ENCODE assay signal across 32 cellular contexts in the genomic region with DNA sequence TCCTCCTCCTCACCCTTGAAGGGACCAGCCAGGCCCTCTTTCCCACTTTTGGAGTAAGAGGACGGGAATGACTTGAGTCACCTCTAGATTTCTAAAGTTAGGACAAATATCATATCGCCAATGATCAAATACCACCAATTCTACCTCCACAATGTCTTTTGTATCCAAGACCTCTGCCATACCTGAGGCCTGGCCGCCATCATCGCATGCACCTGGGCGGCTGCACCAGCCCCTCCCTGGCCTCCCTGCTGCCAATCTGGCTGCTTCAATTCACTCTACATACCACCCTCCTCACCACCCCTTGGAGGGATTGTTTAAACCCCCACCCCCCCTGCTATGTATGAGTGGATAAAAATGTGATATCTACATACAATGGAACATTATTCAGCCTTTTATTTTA.
"Had no signal": no experiment of that assay in that cellular context is flagged by ENCODE, and none has a peak within 500 bp of the region (broad histone marks: within the 10 kb centered on the region; RNA-seq: fewer than 3 reads in every experiment).

No MANE protein-coding gene starts in this region.

- H3K4me1 ChIP-seq: adrenal gland, body of pancreas, breast epithelium had no signal

- ATAC-seq: activated CD8-positive, alpha-beta T cell treated with anti-CD3 and anti-CD28 coated beads for 36 hours; activated naive CD4-positive, alpha-beta T cell treated with anti-CD3 and anti-CD28 coated beads, Interleukin-2, amount 50 U/mL, for 72 hours; activated T-cell treated with anti-CD3 and anti-CD28 coated beads, Interleukin-2, amount 50 U/mL, for 4 hours; activated T-helper 17 cell treated with anti-CD3 and anti-CD28 coated beads, Interleukin-2, amount 50 U/mL, for 72 hours; body of pancreas; T-helper 17 cell had no signal

- FAIRE-seq: astrocyte, TTC549 had no signal

- H3K36me3 ChIP-seq: adrenal gland, brain microvascular endothelial cell, breast epithelium, WERI-Rb-1 had no signal

- H3K27ac ChIP-seq: adrenal gland, body of pancreas, brain microvascular endothelial cell, breast epithelium, WERI-Rb-1 had no signal

- DNase-seq: activated B cell treated with CpG ODN at 0.5 μM for 24 hours; activated CD4-positive, alpha-beta T cell treated with anti-CD3 and anti-CD28 coated beads for 4 hours; activated CD4-positive, alpha-beta T cell treated with anti-CD3 and anti-CD28 coated beads, Interleukin-2, amount 10 ng/mL, durations not matched to agents 24 days and 14 days; activated CD4-positive, alpha-beta T cell treated with anti-CD3 and anti-CD28 coated beads, Interleukin-2, amount 50 U/mL, for 1 hour; activated CD4-positive, alpha-beta T cell treated with anti-CD3 and anti-CD28 coated beads, Interleukin-2, amount 50 U/mL, for 4 hours; activated CD4-positive, CD25-positive, alpha-beta regulatory T cell treated with anti-CD3 and anti-CD28 coated beads, Interleukin-2, amount 50 U/mL, for 72 hours; activated CD8-positive, alpha-beta memory T cell treated with anti-CD3 and anti-CD28 coated beads, Interleukin-2, amount 50 U/mL, for 4 hours; activated CD8-positive, alpha-beta T cell treated with anti-CD3 and anti-CD28 coated beads for 36 hours; activated effector memory CD4-positive, alpha-beta T cell treated with anti-CD3 and anti-CD28 coated beads, Interleukin-2, amount 50 U/mL, for 16 hours; activated gamma-delta T cell treated with Interleukin-2 at 50 U/mL for 16 hours; activated naive CD4-positive, alpha-beta T cell; activated naive CD4-positive, alpha-beta T cell treated with anti-CD3 and anti-CD28 coated beads for 36 hours; activated naive CD4-positive, alpha-beta T cell treated with anti-CD3 and anti-CD28 coated beads, Interleukin-2, amount 50 U/mL, for 16 hours; activated naive CD8-positive, alpha-beta T cell treated with anti-CD3 and anti-CD28 coated beads for 36 hours; activated T-cell treated with anti-CD3 and anti-CD28 coated beads for 4 hours; activated T-cell treated with anti-CD3 and anti-CD28 coated beads, Interleukin-2, amount 50 U/mL, for 1 hour; activated T-cell treated with anti-CD3 and anti-CD28 coated beads, Interleukin-2, amount 50 U/mL, for 4 hours; activated T-cell treated with anti-CD3 and anti-CD28 coated beads, Interleukin-2, amount 50 U/mL, for 72 hours; adrenal gland; amniotic stem cell; aorta; body of pancreas; brain microvascular endothelial cell; central memory CD4-positive, alpha-beta T cell; T-helper 17 cell; T-helper 9 cell; WERI-Rb-1 had no signal

- H3K9me3 ChIP-seq: adrenal gland, body of pancreas, breast epithelium had no signal

- H3K4me3 ChIP-seq: adrenal gland, body of pancreas, breast epithelium had no signal

- H3K27me3 ChIP-seq: adrenal gland, body of pancreas, brain microvascular endothelial cell, breast epithelium had no signal
